Comparison of ENCODE assay signal across 1 cellular context in genomic region chrX:46912098-46912672, GRCh38.
TF ChIP-seq lines count a peak whose summit lies in the region.

TSS of gene JADE3 (plus strand) at chrX:46912421. CDS start at chrX:46984895, 72,474 bp downstream.

TF ChIP-seq in K562, 482 proteins besides CTCF, POLR2A, EP300 and RAD21 (continued from another document):
- TF ChIP-seq ZNF398 (CRISPR knock-in tag; IDR thresholded peaks at IDR 0.05) (no peak), MYC (IDR thresholded peaks at IDR 0.05; ENCODE audit: low read depth, low read length) (peak; percentile 31; the same call in 1 of the 2 replicates), MYC (CRISPR knock-in tag; IDR thresholded peaks at IDR 0.05; ENCODE audit: borderline replicate concordance, low read depth) (no peak), ZNF239 (CRISPR knock-in tag; IDR thresholded peaks at IDR 0.05) (no peak), ETV6 (IDR thresholded peaks at IDR 0.05; ENCODE audit: borderline replicate concordance in 1 of 2, low read depth in 2 of 2, low read length in 1 of 2) (no peak), ETV6 (CRISPR knock-in tag; IDR thresholded peaks at IDR 0.05; ENCODE audit: borderline replicate concordance) (no peak), MITF (IDR thresholded peaks at IDR 0.05) (no peak), ZHX1 (conservative IDR thresholded peaks at IDR 0.05; ENCODE audit: low read length) (no peak), VEZF1 (CRISPR knock-in tag; IDR thresholded peaks at IDR 0.05) (peak; percentile 38), RFX7 (CRISPR knock-in tag; IDR thresholded peaks at IDR 0.05) (no peak), GMEB1 (CRISPR knock-in tag; IDR thresholded peaks at IDR 0.05) (peak; percentile 56), KHSRP (IDR thresholded peaks at IDR 0.05) (no peak), PTRF (tag; IDR thresholded peaks at IDR 0.05) (no peak), ZNF780A (CRISPR knock-in tag; IDR thresholded peaks at IDR 0.05) (no peak), ZFX (CRISPR knock-in tag; IDR thresholded peaks at IDR 0.05) (0 out of 2 replicates have a peak, but pooled peaks have one; percentile 9), ZFP30 (CRISPR knock-in tag; IDR thresholded peaks at IDR 0.05; ENCODE audit: borderline replicate concordance) (no peak), MAFG (tag; conservative IDR thresholded peaks at IDR 0.05) (no peak), CEBPZ (IDR thresholded peaks at IDR 0.05; ENCODE audit: borderline replicate concordance, low read depth, low read length) (no peak), ZNF224 (CRISPR knock-in tag; IDR thresholded peaks at IDR 0.05) (no peak), SIRT6 (IDR thresholded peaks at IDR 0.05; ENCODE audit: low read depth, low read length) (no peak), E2F6 (IDR thresholded peaks at IDR 0.05; ENCODE audit: borderline replicate concordance in 1 of 2, extremely low read depth in 1 of 2, insufficient read depth in 1 of 2, insufficient read length in 1 of 2, low read depth in 1 of 2, low read length in 1 of 2, poor library complexity in 1 of 2, severe bottlenecking in 1 of 2) (peak in 1 of 2 experiments; percentile 82), L3MBTL2 (IDR thresholded peaks at IDR 0.05) (peak; percentile 41; the same call in 1 of the 2 replicates), RBM15 (IDR thresholded peaks at IDR 0.05; ENCODE audit: insufficient read depth, low read length) (no peak), EGR1 (conservative IDR thresholded peaks at IDR 0.05) (peak; percentile 24; the same call in 1 of the 2 replicates), ZNF174 (CRISPR knock-in tag; IDR thresholded peaks at IDR 0.05) (no peak), HMGN3 (IDR thresholded peaks at IDR 0.05; ENCODE audit: borderline replicate concordance, extremely low read depth, insufficient read length, low read depth, low read length) (no peak), BCOR (IDR thresholded peaks at IDR 0.05) (no peak), ZNF785 (CRISPR knock-in tag; IDR thresholded peaks at IDR 0.05) (no peak), TCF7 (IDR thresholded peaks at IDR 0.05; ENCODE audit: borderline replicate concordance) (no peak), SOX6 (IDR thresholded peaks at IDR 0.05) (0 out of 2 replicates have a peak, but pooled peaks have one; percentile 14), TFAP4 (CRISPR knock-in tag; IDR thresholded peaks at IDR 0.05; ENCODE audit: borderline replicate concordance) (peak; percentile 71; the same call in 1 of the 2 replicates), ZNF146 (CRISPR knock-in tag; IDR thresholded peaks at IDR 0.05; ENCODE audit: unreplicated experiment) (no peak), ZNF263 (CRISPR knock-in tag; IDR thresholded peaks at IDR 0.05; ENCODE audit: borderline replicate concordance) (peak; percentile 95), RB1 (IDR thresholded peaks at IDR 0.05; ENCODE audit: low read depth) (peak; percentile 33; the same call in 1 of the 2 replicates), NRF1 (conservative IDR thresholded peaks at IDR 0.05 in 1 of 2, IDR thresholded peaks at IDR 0.05 in 1 of 2) (peak in 1 of 2 experiments; percentile 16; a peak in 2 of 4 replicates), NUFIP1 (IDR thresholded peaks at IDR 0.05; ENCODE audit: partially characterized antibody) (no peak), ELF2 (CRISPR knock-in tag; IDR thresholded peaks at IDR 0.05) (no peak), ZNF668 (CRISPR knock-in tag; IDR thresholded peaks at IDR 0.05) (no peak), HDAC8 (tag; IDR thresholded peaks at IDR 0.05) (no peak), ZNF639 (CRISPR knock-in tag; conservative IDR thresholded peaks at IDR 0.05 in 1 of 2, IDR thresholded peaks at IDR 0.05 in 1 of 2) (peak in 1 of 2 experiments; percentile 86; a peak in 2 of 4 replicates), TAF1 (IDR thresholded peaks at IDR 0.05; ENCODE audit: control insufficient read depth, extremely low read depth, insufficient read depth, low read length, severe bottlenecking) (peak; percentile 21), ZNF140 (CRISPR knock-in tag; IDR thresholded peaks at IDR 0.05) (no peak), FOXK1 (CRISPR knock-in tag; IDR thresholded peaks at IDR 0.05; ENCODE audit: borderline replicate concordance) (no peak), ZNF175 (CRISPR knock-in tag; IDR thresholded peaks at IDR 0.05; ENCODE audit: low read depth) (no peak), PRPF4 (IDR thresholded peaks at IDR 0.05; ENCODE audit: insufficient read depth, low read depth, low read length, poor library complexity, severe bottlenecking) (no peak), RBFOX2 (IDR thresholded peaks at IDR 0.05; ENCODE audit: low read depth, low read length) (no peak), TFAM (CRISPR knock-in tag; conservative IDR thresholded peaks at IDR 0.05) (no peak), CGGBP1 (CRISPR knock-in tag; IDR thresholded peaks at IDR 0.05) (no peak)
